In genomic region chr16:51538707-51539604, GRCh38 we compare ENCODE assay signal across 10 cellular contexts.
DNase-seq lines count a peak whose midpoint lies in the region; ATAC-seq and TF ChIP-seq lines count a peak whose summit lies in the region.
"Had no signal": no experiment of that assay in that cellular context is flagged by ENCODE, and none has a peak within 500 bp of the region (broad histone marks: within the 10 kb centered on the region; RNA-seq: fewer than 3 reads in every experiment).

No MANE protein-coding gene starts in this region.

- peak overlapping the region; percentile 29 for H3K4me3 ChIP-seq in adipocyte (ENCODE audit: low read length)
- H3K4me3 ChIP-seq in kidney epithelial cell (ENCODE audit: low read depth, low read length) = no peak overlapping the region
- no peak overlapping the region for H3K4me3 ChIP-seq in WERI-Rb-1 (ENCODE audit: low read depth, low read length)
- H3K4me3 ChIP-seq: lower lobe of right lung had no signal

- no peak overlapping the region for H3K27ac ChIP-seq in WERI-Rb-1
- H3K27ac ChIP-seq: lower lobe of right lung had no signal

- in situ Hi-C loops in KBM-7 (cut with MboI; ENCODE audit: low pct_unique_long_range_greater_than_20kb, low sequenced_read_pairs) = no loop called here

- peak; percentile 88 for DNase-seq in AG20443 (ENCODE audit: low spot score)
- peak; percentile 1 for DNase-seq in KBM-7
- peak; percentile 85 for DNase-seq in adipocyte (ENCODE audit: low read depth)
- peak; percentile 96 for DNase-seq in kidney epithelial cell (ENCODE audit: low read depth)
- DNase-seq in WERI-Rb-1 = no peak
- DNase-seq in activated naive CD4-positive, alpha-beta T cell (lab: John Stamatoyannopoulos, UW) = no peak
- DNase-seq: activated naive CD4-positive, alpha-beta T cell treated with anti-CD3 and anti-CD28 coated beads for 36 hours; lower lobe of right lung had no signal

- H3K4me1 ChIP-seq in adipocyte (ENCODE audit: control insufficient read depth, insufficient read depth, low read length) = peaks cover 10% of the 10 kb centered on the region
- H3K4me1 ChIP-seq: lower lobe of right lung had no signal

- H3K36me3 ChIP-seq in adipocyte (ENCODE audit: control insufficient read depth, insufficient read depth, low read length, severe bottlenecking) (no peaks in the 10 kb centered on the region), kidney epithelial cell (ENCODE audit: control insufficient read depth, insufficient read depth, low read length) (no peaks in the 10 kb centered on the region), WERI-Rb-1 (no peaks in the 10 kb centered on the region)
- H3K36me3 ChIP-seq: lower lobe of right lung had no signal

- H3K9me3 ChIP-seq in adipocyte (ENCODE audit: control insufficient read depth, low read length) = no peaks in the 10 kb centered on the region
- H3K9me3 ChIP-seq in WERI-Rb-1 (ENCODE audit: severe bottlenecking) = no peaks in the 10 kb centered on the region
- H3K9me3 ChIP-seq: lower lobe of right lung had no signal

- peak overlapping the region; percentile 2 for H3K9ac ChIP-seq in adipocyte (ENCODE audit: low read length)

- TF ChIP-seq CTCF in kidney epithelial cell (IDR thresholded peaks at IDR 0.05; ENCODE audit: insufficient read depth, low read length, poor library complexity, severe bottlenecking) (no peak), WERI-Rb-1 (IDR thresholded peaks at IDR 0.05; ENCODE audit: low read depth, low read length) (no peak)

- ATAC-seq in HG03521 (IDR thresholded peaks at IDR 0.05; ENCODE audit: unreplicated experiment) = no peak
- no peak for ATAC-seq in GM21526 (IDR thresholded peaks at IDR 0.05; ENCODE audit: low FRiP score, unreplicated experiment)

- H3K27me3 ChIP-seq in adipocyte (replicated peaks; ENCODE audit: control insufficient read depth, insufficient read depth, low read length) = no peaks in the 10 kb centered on the region
- no peaks in the 10 kb centered on the region for H3K27me3 ChIP-seq in kidney epithelial cell (ENCODE audit: control insufficient read depth, insufficient read depth, low read length)
- H3K27me3 ChIP-seq in WERI-Rb-1 (ENCODE audit: insufficient read depth, low read depth, severe bottlenecking) = no peaks in the 10 kb centered on the region

Comparison
In these comparisons a context has a peak if more than half of its experiments do, and no peak if none do; other contexts are left out.
1. DNase-seq: peak in AG20443 (single experiment), KBM-7 (single experiment), adipocyte (single experiment) and kidney epithelial cell (single experiment); none in WERI-Rb-1 (single experiment) and activated naive CD4-positive, alpha-beta T cell (0 of 4).